ENCODE assay signal across 11 cellular contexts in genomic region chr9:131257266-131258025, GRCh38. TPM values are rescaled to one million over a fixed set of nuclear protein-coding genes. Genes with fewer than 3 reads are reported as not detected.
DNase-seq lines count a peak whose midpoint lies in the region; ATAC-seq, FAIRE-seq and TF ChIP-seq lines count a peak whose summit lies in the region.
"Had no signal": no experiment of that assay in that cellular context is flagged by ENCODE, and none has a peak within 500 bp of the region (broad histone marks: within the 10 kb centered on the region; RNA-seq: fewer than 3 reads in every experiment).

No MANE protein-coding gene starts in this region.

- peak overlapping the region; percentile 12; the same call in 1 of the 2 replicates for H3K4me2 ChIP-seq in HepG2 (ENCODE audit: low read depth, low read length)
- H3K4me2 ChIP-seq: hepatocyte had no signal

- TF ChIP-seq CTCF in heart left ventricle (IDR thresholded peaks at IDR 0.05) (no peak), HepG2 (CRISPR knock-in tag; IDR thresholded peaks at IDR 0.05) (no peak), transverse colon (IDR thresholded peaks at IDR 0.05) (no peak), ascending aorta (IDR thresholded peaks at IDR 0.05) (no peak)

- CTCF ChIA-PET in HepG2 (lab: Yijun Ruan, JAX; ENCODE audit: low intra/inter-chr PET ratio, low total read pairs): no interaction called here

- H3K4me1 Mint-ChIP-seq in activated T-helper 1 cell treated with anti-CD3 and anti-CD28 coated beads, Interleukin-12 subunit alpha, Interleukin-12 subunit beta, Interleukin-2, Interleukin-4 antibody, amounts not matched to agents 30 ng/mL and 10 ng/mL and 1 ng/mL, durations not matched to agents 14 hours and 24 hours and 36 hours (ENCODE audit: low read depth): peaks cover 54% of the 10 kb centered on the region

- no peaks in the 10 kb centered on the region for H4K20me1 ChIP-seq in HepG2 (ENCODE audit: insufficient read depth, low read length)

- no TSS peak for BruUV-seq in HepG2 (replicated peaks; lab: Mats Ljungman, UMichigan)

- POLR2A ChIA-PET in HepG2 (lab: Yijun Ruan, JAX): interaction anchor here (0.8 to 1.4 kb wide), 2 partner anchors 32 to 47 kb away, joined by 3 to 6 read pairs; partner anchors contain the start of gene PLPP7

- ATAC-seq in heart left ventricle (no peak), Right ventricle myocardium superior (ENCODE audit: poor library complexity) (no peak), HepG2 (no peak)

- intact Hi-C loops in heart left ventricle (cut with DNase I) (no loop called here), Right ventricle myocardium superior (cut with DNase I) (no loop called here), HepG2 (cut with micrococcal nuclease; ENCODE audit: unreplicated experiment) (no loop called here), transverse colon (cut with DNase I; ENCODE audit: low total_unique reads) (no loop called here), ascending aorta (cut with DNase I) (no loop called here)
- intact Hi-C loops in activated T-helper 1 cell treated with anti-CD3 and anti-CD28 coated beads, Interleukin-12 subunit alpha, Interleukin-12 subunit beta, Interleukin-2, Interleukin-4 antibody, amounts not matched to agents 30 ng/mL and 10 ng/mL and 1 ng/mL, durations not matched to agents 14 hours and 24 hours and 36 hours (cut with micrococcal nuclease): loop anchor here (5.0 kb wide), 1 partner anchor 1095 kb away; the partner anchor contains the start of gene SETX

- 89 to 94% (median 93%) methylated on average over 15 of the region's 15 CpGs for WGBS in heart left ventricle, 4 donors
- WGBS in HepG2 (ENCODE audit: low lambda C conversion rate): 60% methylated on average over 10 of the region's 15 CpGs
- WGBS in transverse colon (ENCODE audit: low coverage in 1 of 2), 2 donors: 73 to 91% methylated on average over 4 to 14 of the region's 15 CpGs

- H3K4me1 ChIP-seq in heart left ventricle: peaks cover 0 to 68% (median 41%) of the 10 kb centered on the region in 12 donors
- H3K4me1 ChIP-seq in HepG2 (ENCODE audit: insufficient read depth, low read length): peaks cover 29% of the 10 kb centered on the region
- H3K4me1 ChIP-seq in transverse colon: peaks cover 0 to 19% (median 1%) of the 10 kb centered on the region in 4 donors
- H3K4me1 ChIP-seq in ascending aorta: no peaks in the 10 kb centered on the region

- peak overlapping the region; percentile 99 for H3K27ac Mint-ChIP-seq in activated T-helper 1 cell treated with anti-CD3 and anti-CD28 coated beads, Interleukin-12 subunit alpha, Interleukin-12 subunit beta, Interleukin-2, Interleukin-4 antibody, amounts not matched to agents 30 ng/mL and 10 ng/mL and 1 ng/mL, durations not matched to agents 14 hours and 24 hours and 36 hours

- H3K36me3 ChIP-seq in heart left ventricle: peaks cover 0 to 45% (median 35%) of the 10 kb centered on the region in 9 donors
- no peaks in the 10 kb centered on the region for H3K36me3 ChIP-seq in HepG2 (replicated peaks in 1 of 2; ENCODE audit: control insufficient read depth in 1 of 2, insufficient read depth in 2 of 2, low read length in 2 of 2)
- no peaks in the 10 kb centered on the region for H3K36me3 ChIP-seq in transverse colon
- peaks cover 0 to 5% of the 10 kb centered on the region in 2 donors for H3K36me3 ChIP-seq in ascending aorta
- H3K36me3 ChIP-seq: MG63 had no signal

- TF ChIP-seq RAD21 in HepG2 (CRISPR knock-in tag; IDR thresholded peaks at IDR 0.05): no peak

- H3K9me3 ChIP-seq in heart left ventricle (no peaks in the 10 kb centered on the region), HepG2 (ENCODE audit: low read length) (no peaks in the 10 kb centered on the region), transverse colon (no peaks in the 10 kb centered on the region), ascending aorta (no peaks in the 10 kb centered on the region)
- H3K9me3 ChIP-seq: MG63 had no signal

- TF ChIP-seq POLR2A in heart left ventricle (IDR thresholded peaks at IDR 0.05) (no peak), HepG2 (IDR thresholded peaks at IDR 0.05; ENCODE audit: insufficient read depth in 1 of 2, low read depth in 2 of 2, low read length in 2 of 2) (no peak), transverse colon (IDR thresholded peaks at IDR 0.05) (no peak)

- H3K79me2 ChIP-seq in HepG2 (ENCODE audit: insufficient read depth, low read length): no peaks in the 10 kb centered on the region
- H3K79me2 ChIP-seq: hepatocyte had no signal

- H3K4me3 ChIP-seq in heart left ventricle (no peak overlapping the region), HepG2 (replicated peaks in 1 of 3; ENCODE audit: insufficient read depth in 1 of 3, low read depth in 2 of 3, low read length in 3 of 3) (no peak overlapping the region), transverse colon (no peak overlapping the region), ascending aorta (no peak overlapping the region)
- H3K4me3 ChIP-seq: hepatocyte had no signal

- H3K27ac ChIP-seq in heart left ventricle (peak overlapping the region in 8 of 12 donors; percentile 30 to 97 (median 74)), HepG2 (ENCODE audit: extremely low read length, insufficient read depth, low read length) (no peak overlapping the region), transverse colon (peak overlapping the region; percentile 73 to 80 (median 77)), ascending aorta (no peak overlapping the region)
- H3K27ac ChIP-seq: epithelial cell of prostate had no signal

- peaks cover 15% of the 10 kb centered on the region for H3K36me3 Mint-ChIP-seq in activated T-helper 1 cell treated with anti-CD3 and anti-CD28 coated beads, Interleukin-12 subunit alpha, Interleukin-12 subunit beta, Interleukin-2, Interleukin-4 antibody, amounts not matched to agents 30 ng/mL and 10 ng/mL and 1 ng/mL, durations not matched to agents 14 hours and 24 hours and 36 hours (ENCODE audit: low read depth)

- no peak overlapping the region for H3K9ac ChIP-seq in HepG2 (ENCODE audit: insufficient read depth, low read depth, low read length)

- no peak overlapping the region for H2AFZ ChIP-seq in HepG2 (ENCODE audit: low read length)
- H2AFZ ChIP-seq: hepatocyte had no signal

- no peaks in the 10 kb centered on the region for H3K27me3 Mint-ChIP-seq in activated T-helper 1 cell treated with anti-CD3 and anti-CD28 coated beads, Interleukin-12 subunit alpha, Interleukin-12 subunit beta, Interleukin-2, Interleukin-4 antibody, amounts not matched to agents 30 ng/mL and 10 ng/mL and 1 ng/mL, durations not matched to agents 14 hours and 24 hours and 36 hours (ENCODE audit: insufficient read depth)

- no peaks in the 10 kb centered on the region for H3K9me3 Mint-ChIP-seq in activated T-helper 1 cell treated with anti-CD3 and anti-CD28 coated beads, Interleukin-12 subunit alpha, Interleukin-12 subunit beta, Interleukin-2, Interleukin-4 antibody, amounts not matched to agents 30 ng/mL and 10 ng/mL and 1 ng/mL, durations not matched to agents 14 hours and 24 hours and 36 hours

- H3K4me3 Mint-ChIP-seq in activated T-helper 1 cell treated with anti-CD3 and anti-CD28 coated beads, Interleukin-12 subunit alpha, Interleukin-12 subunit beta, Interleukin-2, Interleukin-4 antibody, amounts not matched to agents 30 ng/mL and 10 ng/mL and 1 ng/mL, durations not matched to agents 14 hours and 24 hours and 36 hours: peak overlapping the region; percentile 53

- FAIRE-seq in HepG2 (lab: Jason Lieb, UNC): no peak

- DNase-seq in heart left ventricle (peak in 3 of 5 donors; percentile 17 to 22 (median 19)), Right ventricle myocardium superior (no peak), HepG2 (ENCODE audit: low spot score) (no peak), transverse colon (no peak), DMS 273 treated with DMSO at 0.1 percent for 48 hours (lab: John Stamatoyannopoulos, UW) (no peak), NCI-H2196 treated with DMSO at 0.1 percent for 48 hours (lab: John Stamatoyannopoulos, UW; ENCODE audit: unreplicated experiment) (no peak), ascending aorta (ENCODE audit: low spot score in 2 of 2) (no peak)
- no peak for DNase-seq in activated T-helper 1 cell treated with anti-CD3 and anti-CD28 coated beads, Interleukin-12 subunit alpha, Interleukin-12 subunit beta, Interleukin-2, Interleukin-4 antibody, amounts not matched to agents 30 ng/mL and 10 ng/mL and 1 ng/mL, durations not matched to agents 14 hours and 24 hours and 36 hours (ENCODE audit: low spot score)
- DNase-seq: MG63 had no signal

- H3K27me3 ChIP-seq in heart left ventricle (no peaks in the 10 kb centered on the region), HepG2 (ENCODE audit: control insufficient read depth in 1 of 2, insufficient read depth in 2 of 2, low read length in 2 of 2) (peaks cover 12 to 45% of the 10 kb centered on the region in 2 experiments; a peak in 4 of 5 replicates), transverse colon (no peaks in the 10 kb centered on the region), ascending aorta (no peaks in the 10 kb centered on the region)
- H3K27me3 ChIP-seq: hepatocyte, MG63 had no signal

- TF ChIP-seq EP300 in HepG2 (IDR thresholded peaks at IDR 0.05; ENCODE audit: low read depth in 2 of 2, low read length in 2 of 2) (no peak), HepG2 (CRISPR knock-in tag; IDR thresholded peaks at IDR 0.05; ENCODE audit: borderline replicate concordance) (no peak), transverse colon (IDR thresholded peaks at IDR 0.05; ENCODE audit: low read depth) (no peak)

- in situ Hi-C loops in HepG2 (cut with HindIII; ENCODE audit: extremely low pct_ligation_motif_present, low pct_unique_long_range_greater_than_20kb): no loop called here
- in situ Hi-C loops in transverse colon (cut with MboI; ENCODE audit: low pct_ligation_motif_present in 1 of 4, low pct_unique_long_range_greater_than_20kb in 1 of 4, low sequenced_read_pairs in 3 of 4): no loop called here

RNA-seq across cellular contexts. Expression of gene FAM78A, which starts 18.9 kb away (rescaled TPM):
- total RNA-seq in heart left ventricle (10 to 100 TPM; 24.8 to 36.0 (median 33.4) TPM), Right ventricle myocardium superior (55.7 TPM), HepG2 (2016; rRNA removed; fragmentation: Illumina TruSeq; extraction: Trizol) (0.14 and 0.18 TPM in 2 replicates), transverse colon (1 to 10 TPM in 3 of 4 donors, under 1 TPM in 1; 1.00 to 3.4 (median 2.2) TPM), ascending aorta (6.2 TPM)
- polyA plus RNA-seq in heart left ventricle (10 to 100 TPM; 13.6 to 37.9 TPM), HepG2 (2011; rRNA removed) (0.51 and 0.62 TPM in 2 replicates)
- total RNA-seq in activated T-helper 1 cell treated with anti-CD3 and anti-CD28 coated beads, Interleukin-12 subunit alpha, Interleukin-12 subunit beta, Interleukin-2, Interleukin-4 antibody, amounts not matched to agents 30 ng/mL and 10 ng/mL and 1 ng/mL, durations not matched to agents 14 hours and 24 hours and 36 hours: 52.8 and 54.3 TPM in 2 replicates
- total RNA-seq in HepG2 (2016; cell fraction: cytosol; rRNA removed; fragmentation: Illumina TruSeq; extraction: Trizol; ENCODE audit: low read depth): not detected in 2 replicates
- 0.15 and 0.26 TPM in 2 replicates for total RNA-seq in HepG2 (2016; cell fraction: insoluble cytoplasmic fraction; rRNA removed; fragmentation: Illumina TruSeq; extraction: Trizol)
- 0.15 TPM in 1 of 2 replicates, not detected in the other for total RNA-seq in HepG2 (2016; cell fraction: membrane; rRNA removed; fragmentation: Illumina TruSeq; extraction: Trizol)
- total RNA-seq in HepG2 (2016; cell fraction: nucleus; rRNA removed; fragmentation: Illumina TruSeq; extraction: Trizol): 0.50 and 0.68 TPM in 2 replicates
- polyA plus RNA-seq in HepG2 (2011; cell fraction: cytosol; rRNA removed): 0.37 and 0.43 TPM in 2 replicates
- 0.63 and 0.69 TPM in 2 replicates for polyA plus RNA-seq in HepG2 (2011; cell fraction: nucleus; rRNA removed)
- 0.25 and 0.30 TPM in 2 replicates for polyA plus RNA-seq in HepG2 (2012)
- polyA plus RNA-seq in HepG2 (2016; cell fraction: cytosol; fragmentation: Illumina TruSeq; extraction: Trizol; ENCODE audit: low read depth): 0.03 and 0.11 TPM in 2 replicates
- polyA plus RNA-seq in HepG2 (2016; cell fraction: insoluble cytoplasmic fraction; fragmentation: Illumina TruSeq; extraction: Trizol; ENCODE audit: low read depth): 0.12 and 0.21 TPM in 2 replicates
- 0.07 and 0.10 TPM in 2 replicates for polyA plus RNA-seq in HepG2 (2016; cell fraction: membrane; fragmentation: Illumina TruSeq; extraction: Trizol; ENCODE audit: low read depth)
- 0.11 and 0.22 TPM in 2 replicates for polyA plus RNA-seq in HepG2 (2016; cell fraction: nucleus; fragmentation: Illumina TruSeq; extraction: Trizol; ENCODE audit: insufficient read depth, low read depth)
- polyA minus RNA-seq in HepG2 (2011; rRNA and poly(A)+ RNA removed; ENCODE audit: low replicate concordance): 0.62 and 23.9 TPM in 2 replicates
- polyA minus RNA-seq in HepG2 (2011; cell fraction: cytosol; rRNA and poly(A)+ RNA removed): 0.26 and 0.49 TPM in 2 replicates
- 0.12 and 0.13 TPM in 2 replicates for polyA minus RNA-seq in HepG2 (2011; cell fraction: nucleus; rRNA and poly(A)+ RNA removed)
- polyA plus RNA-seq: hepatocyte had no signal

RNA-seq across cellular contexts. Expression of gene PLPP7, which starts 32.1 kb away (rescaled TPM):
- total RNA-seq in heart left ventricle (100 to 1,000 TPM in 6 of 9 donors, 10 to 100 TPM in 3; 78.8 to 293 (median 109) TPM), Right ventricle myocardium superior (115 TPM), HepG2 (2016; rRNA removed; fragmentation: Illumina TruSeq; extraction: Trizol) (0.66 and 1.2 TPM in 2 replicates), transverse colon (10 to 100 TPM in 1 of 4 donors, 1 to 10 TPM in 3; 3.0 to 10.3 (median 4.1) TPM), ascending aorta (15.8 TPM)
- polyA plus RNA-seq in heart left ventricle (100 to 1,000 TPM in 1 of 2 donors, 10 to 100 TPM in 1; 56.1 to 166 TPM), HepG2 (2011; rRNA removed) (0.33 and 0.67 TPM in 2 replicates)
- total RNA-seq in activated T-helper 1 cell treated with anti-CD3 and anti-CD28 coated beads, Interleukin-12 subunit alpha, Interleukin-12 subunit beta, Interleukin-2, Interleukin-4 antibody, amounts not matched to agents 30 ng/mL and 10 ng/mL and 1 ng/mL, durations not matched to agents 14 hours and 24 hours and 36 hours: 0.10 TPM in 1 of 2 replicates, not detected in the other
- 1.1 TPM in 2 replicates for total RNA-seq in HepG2 (2016; cell fraction: cytosol; rRNA removed; fragmentation: Illumina TruSeq; extraction: Trizol; ENCODE audit: low read depth)
- total RNA-seq in HepG2 (2016; cell fraction: insoluble cytoplasmic fraction; rRNA removed; fragmentation: Illumina TruSeq; extraction: Trizol): 0.85 and 1.0 TPM in 2 replicates
- 1.7 TPM in 2 replicates for total RNA-seq in HepG2 (2016; cell fraction: membrane; rRNA removed; fragmentation: Illumina TruSeq; extraction: Trizol)
- total RNA-seq in HepG2 (2016; cell fraction: nucleus; rRNA removed; fragmentation: Illumina TruSeq; extraction: Trizol): 0.28 and 1.4 TPM in 2 replicates
- polyA plus RNA-seq in HepG2 (2011; cell fraction: cytosol; rRNA removed): 0.47 and 1.0 TPM in 2 replicates
- polyA plus RNA-seq in HepG2 (2011; cell fraction: nucleus; rRNA removed): 0.66 and 0.87 TPM in 2 replicates
- polyA plus RNA-seq in HepG2 (2012): 0.69 and 0.78 TPM in 2 replicates
- polyA plus RNA-seq in HepG2 (2016; cell fraction: cytosol; fragmentation: Illumina TruSeq; extraction: Trizol; ENCODE audit: low read depth): 1.2 and 1.6 TPM in 2 replicates
- 0.74 and 0.82 TPM in 2 replicates for polyA plus RNA-seq in HepG2 (2016; cell fraction: insoluble cytoplasmic fraction; fragmentation: Illumina TruSeq; extraction: Trizol; ENCODE audit: low read depth)
- polyA plus RNA-seq in HepG2 (2016; cell fraction: membrane; fragmentation: Illumina TruSeq; extraction: Trizol; ENCODE audit: low read depth): 1.7 TPM in 2 replicates
- polyA plus RNA-seq in HepG2 (2016; cell fraction: nucleus; fragmentation: Illumina TruSeq; extraction: Trizol; ENCODE audit: insufficient read depth, low read depth): 0.56 and 0.57 TPM in 2 replicates
- 0.16 and 1.9 TPM in 2 replicates for polyA minus RNA-seq in HepG2 (2011; rRNA and poly(A)+ RNA removed; ENCODE audit: low replicate concordance)
- 0.70 and 0.79 TPM in 2 replicates for polyA minus RNA-seq in HepG2 (2011; cell fraction: cytosol; rRNA and poly(A)+ RNA removed)
- 0.52 and 1.1 TPM in 2 replicates for polyA minus RNA-seq in HepG2 (2011; cell fraction: nucleus; rRNA and poly(A)+ RNA removed)

Comparison
In these comparisons a context has a peak if more than half of its experiments do, and no peak if none do; other contexts are left out.
1. DNase-seq: peak in heart left ventricle (3 of 5); none in Right ventricle myocardium superior (single experiment), activated T-helper 1 cell treated with anti-CD3 and anti-CD28 coated beads, Interleukin-12 subunit alpha, Interleukin-12 subunit beta, Interleukin-2, Interleukin-4 antibody, amounts not matched to agents 30 ng/mL and 10 ng/mL and 1 ng/mL, durations not matched to agents 14 hours and 24 hours and 36 hours (single experiment), HepG2 (single experiment), transverse colon (single experiment), DMS 273 treated with DMSO at 0.1 percent for 48 hours (single experiment), NCI-H2196 treated with DMSO at 0.1 percent for 48 hours (single experiment) and ascending aorta (0 of 2).
2. H3K27ac ChIP-seq: peak in heart left ventricle (8 of 12) and transverse colon (4 of 4); none in HepG2 (single experiment) and ascending aorta (0 of 2).